12 cellular contexts compared by ENCODE assay signal in genomic region chr10:48470115-48470892, GRCh38.
DNase-seq lines count a peak whose midpoint lies in the region; ATAC-seq and TF ChIP-seq lines count a peak whose summit lies in the region.
"Had no signal": no experiment of that assay in that cellular context is flagged by ENCODE, and none has a peak within 500 bp of the region (broad histone marks: within the 10 kb centered on the region; RNA-seq: fewer than 3 reads in every experiment).

No MANE protein-coding gene starts in this region.

- no peak overlapping the region for H3K4me3 Mint-ChIP-seq in endodermal cell
- H3K4me3 Mint-ChIP-seq in neural progenitor cell: no peak overlapping the region
- H3K4me3 Mint-ChIP-seq: dendritic cell treated with granulocyte-macrophage colony-stimulating factor and Interleukin-4, amounts not matched to agents 40 ng/mL and 50 ng/mL, for 4 days; T-helper 17 cell had no signal

- peak; percentile 21 for TF ChIP-seq POLR2A in NB4 (IDR thresholded peaks at IDR 0.05; ENCODE audit: extremely low read depth, insufficient read length)

- DNase-seq in H7: peak; percentile 59
- DNase-seq in NB4 (ENCODE audit: low read depth): peak; percentile 74
- peak; percentile 91 for DNase-seq in endodermal cell
- peak; percentile 62 for DNase-seq in neural progenitor cell (ENCODE audit: low spot score)
- DNase-seq in NCI-H1436 (lab: John Stamatoyannopoulos, UW): no peak
- DNase-seq in NCI-H526 treated with DMSO at 0.1 percent for 48 hours (lab: John Stamatoyannopoulos, UW): no peak
- DNase-seq: DMS79, T-helper 17 cell had no signal

- H3K9me3 Mint-ChIP-seq in endodermal cell (peaks cover 9% of the 10 kb centered on the region), neural progenitor cell (peaks cover 6% of the 10 kb centered on the region)
- H3K9me3 Mint-ChIP-seq: dendritic cell treated with granulocyte-macrophage colony-stimulating factor and Interleukin-4, amounts not matched to agents 40 ng/mL and 50 ng/mL, for 4 days had no signal

- TF ChIP-seq CTCF in NB4 (IDR thresholded peaks at IDR 0.05; ENCODE audit: low read depth, low read length): no peak
- no peak for TF ChIP-seq CTCF in endodermal cell (conservative IDR thresholded peaks at IDR 0.05)
- no peak for TF ChIP-seq CTCF in neural progenitor cell (IDR thresholded peaks at IDR 0.05)

- peaks cover 7% of the 10 kb centered on the region for H3K9me3 ChIP-seq in endodermal cell (ENCODE audit: control insufficient read depth, low read length)
- H3K9me3 ChIP-seq in neural progenitor cell (ENCODE audit: low read depth): no peaks in the 10 kb centered on the region

- no peaks in the 10 kb centered on the region for H3F3A ChIP-seq in neural progenitor cell (ENCODE audit: low read depth)

- H3K36me3 ChIP-seq in H7 (replicated peaks; ENCODE audit: control insufficient read depth, insufficient read depth, low read length): no peaks in the 10 kb centered on the region
- no peaks in the 10 kb centered on the region for H3K36me3 ChIP-seq in endodermal cell (ENCODE audit: control insufficient read depth, insufficient read depth, low read length)
- no peaks in the 10 kb centered on the region for H3K36me3 ChIP-seq in neural progenitor cell

- H3K27ac ChIP-seq in endodermal cell (ENCODE audit: low read depth, low read length) (no peak overlapping the region), neural progenitor cell (no peak overlapping the region)
- H3K27ac ChIP-seq: HL-60 had no signal

- H3K4me3 ChIP-seq in H7 (ENCODE audit: insufficient read depth, low read depth, low read length): no peak overlapping the region
- no peak overlapping the region for H3K4me3 ChIP-seq in NB4 (ENCODE audit: low read depth, low read length)
- peak overlapping the region; percentile 40 for H3K4me3 ChIP-seq in endodermal cell (ENCODE audit: low read length)
- H3K4me3 ChIP-seq in neural progenitor cell: no peak overlapping the region

- H3K4me2 ChIP-seq in neural progenitor cell: peak overlapping the region; percentile 7

- H3K27me3 Mint-ChIP-seq in endodermal cell (ENCODE audit: insufficient read depth) (peaks cover 3% of the 10 kb centered on the region), neural progenitor cell (ENCODE audit: insufficient read depth, low read depth) (peaks cover 5% of the 10 kb centered on the region)

- no peak overlapping the region for H2AFZ ChIP-seq in neural progenitor cell (replicated peaks)

- H3K4me1 Mint-ChIP-seq in endodermal cell (peaks cover 45% of the 10 kb centered on the region), neural progenitor cell (peaks cover 6% of the 10 kb centered on the region)

- WGBS in endodermal cell (ENCODE audit: insufficient coverage in 1 of 2, insufficient read length in 1 of 2), 2 experiments: 26% methylated on average over 5 of the region's 5 CpGs; no CpG with 5 or more reads in 1 of the 2 experiments

- H3K27me3 ChIP-seq in H7 (ENCODE audit: control insufficient read depth, insufficient read depth, low read length) (peaks cover 3% of the 10 kb centered on the region; the same call in 1 of the 2 replicates), endodermal cell (ENCODE audit: control insufficient read depth, insufficient read depth, low read length, poor library complexity, severe bottlenecking) (peaks cover 15% of the 10 kb centered on the region), neural progenitor cell (peaks cover 17% of the 10 kb centered on the region)

- H3K36me3 Mint-ChIP-seq in endodermal cell (ENCODE audit: low read depth): no peaks in the 10 kb centered on the region
- no peaks in the 10 kb centered on the region for H3K36me3 Mint-ChIP-seq in neural progenitor cell

- H3K79me2 ChIP-seq in neural progenitor cell (ENCODE audit: low read depth): no peaks in the 10 kb centered on the region

- H3K4me1 ChIP-seq in endodermal cell (ENCODE audit: control insufficient read depth, insufficient read depth, low read length): peaks cover 32% of the 10 kb centered on the region
- peaks cover 16% of the 10 kb centered on the region for H3K4me1 ChIP-seq in neural progenitor cell

- H3K9ac ChIP-seq in endodermal cell (ENCODE audit: extremely low read depth, low read length, poor library complexity, severe bottlenecking) (no peak overlapping the region), neural progenitor cell (no peak overlapping the region)

- ATAC-seq in GM19023 (IDR thresholded peaks at IDR 0.05; ENCODE audit: unreplicated experiment): no peak
- no peak for ATAC-seq in GM21360 (IDR thresholded peaks at IDR 0.05; ENCODE audit: unreplicated experiment)
- ATAC-seq: T-helper 17 cell had no signal

- H4K20me1 ChIP-seq in neural progenitor cell (ENCODE audit: low read depth): no peaks in the 10 kb centered on the region

- peak overlapping the region; percentile 90 for H3K27ac Mint-ChIP-seq in endodermal cell
- H3K27ac Mint-ChIP-seq in neural progenitor cell: peak overlapping the region; percentile 15
- H3K27ac Mint-ChIP-seq: dendritic cell treated with granulocyte-macrophage colony-stimulating factor and Interleukin-4, amounts not matched to agents 40 ng/mL and 50 ng/mL, for 4 days; T-helper 17 cell had no signal

Comparison
In these comparisons a context has a peak if more than half of its experiments do, and no peak if none do; other contexts are left out.
1. DNase-seq: peak in H7 (single experiment), NB4 (single experiment), endodermal cell (single experiment) and neural progenitor cell (single experiment); none in NCI-H1436 (single experiment) and NCI-H526 treated with DMSO at 0.1 percent for 48 hours (single experiment).